ENCODE assay signal across 1 cellular context in the genomic region with DNA sequence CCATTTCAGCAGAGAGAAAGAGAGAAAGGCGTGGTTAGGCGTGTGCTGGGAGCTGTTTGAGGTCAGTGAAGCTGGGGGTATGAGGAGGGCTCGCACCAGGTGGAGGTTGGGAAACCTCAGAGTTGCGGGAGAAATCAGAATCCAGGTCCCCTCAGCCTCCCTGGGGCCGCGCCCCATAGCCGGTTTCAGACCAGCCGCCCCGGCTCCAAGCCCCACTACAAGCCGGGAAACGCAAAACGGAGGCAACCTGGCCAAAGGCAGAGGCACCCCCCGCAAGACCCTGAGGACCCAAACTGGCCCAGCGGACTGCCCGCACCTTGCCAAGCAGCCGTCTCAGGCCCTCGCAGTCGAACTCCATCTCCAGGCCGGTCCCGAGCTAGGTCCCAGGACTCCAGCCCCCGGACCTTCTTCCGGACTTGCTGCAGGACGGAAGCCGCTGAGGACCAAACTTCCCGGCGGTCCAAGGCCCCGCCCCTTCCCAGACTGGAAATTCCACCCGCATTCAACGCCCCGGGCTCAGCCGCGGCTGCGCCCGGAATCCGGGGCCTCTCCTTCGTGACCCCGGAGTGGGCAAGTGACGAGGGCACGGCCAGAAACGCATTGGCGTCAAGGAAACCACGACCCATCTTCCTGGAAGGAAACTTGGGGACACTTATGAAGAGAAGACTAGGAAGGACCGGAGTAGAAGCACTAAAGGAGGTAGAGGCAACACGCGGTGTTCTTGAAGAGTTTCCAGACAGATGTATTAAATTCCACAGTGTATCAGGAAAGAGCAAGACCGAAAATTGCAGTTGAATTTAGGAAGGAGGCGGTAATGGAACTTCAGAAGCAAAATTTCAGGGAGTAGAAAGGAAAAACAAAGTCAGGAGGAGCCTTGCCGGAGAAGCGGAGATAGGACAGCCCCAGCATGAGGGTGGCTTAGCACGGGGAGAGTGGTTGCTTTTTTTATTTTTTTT.
TF ChIP-seq lines count a peak whose summit lies in the region.

Gene UEVLD, minus strand, starts transcription at position 438 of the 956 bp plus-strand sequence. Its CDS starts 80 bp downstream, at position 358.

TF ChIP-seq in K562, 482 proteins besides CTCF, POLR2A, EP300 and RAD21 (continued from another document and continues in another):
- TF ChIP-seq TEAD4 (IDR thresholded peaks at IDR 0.05; ENCODE audit: low read length) (peak; percentile 17; the same call in 1 of the 2 replicates), TEAD4 (CRISPR knock-in tag; IDR thresholded peaks at IDR 0.05; ENCODE audit: borderline replicate concordance) (no peak), BACH1 (tag; IDR thresholded peaks at IDR 0.05) (no peak), BRF2 (IDR thresholded peaks at IDR 0.05; ENCODE audit: borderline replicate concordance, insufficient read depth, insufficient read length) (no peak), BRF1 (IDR thresholded peaks at IDR 0.05; ENCODE audit: borderline replicate concordance, extremely low read depth, insufficient read length) (no peak), NCOR1 (IDR thresholded peaks at IDR 0.05) (no peak), ZNF830 (CRISPR knock-in tag; IDR thresholded peaks at IDR 0.05) (no peak), ZNF79 (CRISPR knock-in tag; IDR thresholded peaks at IDR 0.05; ENCODE audit: low read depth) (no peak), MEF2D (tag; conservative IDR thresholded peaks at IDR 0.05; ENCODE audit: low read depth) (no peak), NFE2L1 (tag; IDR thresholded peaks at IDR 0.05; ENCODE audit: borderline replicate concordance, low read depth) (no peak), FOS (IDR thresholded peaks at IDR 0.05; ENCODE audit: extremely low read depth, insufficient read length) (no peak), RBM39 (optimal IDR thresholded peaks at IDR 0.05; ENCODE audit: low read depth, low read length) (no peak), ZNF146 (CRISPR knock-in tag; IDR thresholded peaks at IDR 0.05; ENCODE audit: unreplicated experiment) (no peak), ZNF184 (CRISPR knock-in tag; IDR thresholded peaks at IDR 0.05) (no peak), TGIF2 (CRISPR knock-in tag; IDR thresholded peaks at IDR 0.05) (no peak), SMARCB1 (IDR thresholded peaks at IDR 0.05; ENCODE audit: insufficient read length, low read depth) (no peak), ZNF57 (CRISPR knock-in tag; IDR thresholded peaks at IDR 0.05) (no peak), SRSF3 (IDR thresholded peaks at IDR 0.05; ENCODE audit: insufficient read depth, low read length) (no peak), ZFX (CRISPR knock-in tag; IDR thresholded peaks at IDR 0.05) (peak; percentile 83), MYC (IDR thresholded peaks at IDR 0.05; ENCODE audit: low read depth, low read length) (no peak; the same call in 1 of the 2 replicates), MYC (CRISPR knock-in tag; IDR thresholded peaks at IDR 0.05; ENCODE audit: borderline replicate concordance, low read depth) (no peak; the same call in 1 of the 2 replicates), FOXP1 (CRISPR knock-in tag; IDR thresholded peaks at IDR 0.05) (peak; percentile 21; the same call in 1 of the 2 replicates), ZNF507 (tag; conservative IDR thresholded peaks at IDR 0.05) (no peak), NELFE (IDR thresholded peaks at IDR 0.05; ENCODE audit: insufficient read depth, insufficient read length) (no peak), PTTG1 (tag; IDR thresholded peaks at IDR 0.05; ENCODE audit: low read depth) (no peak), SRSF9 (IDR thresholded peaks at IDR 0.05; ENCODE audit: borderline replicate concordance, low read depth, low read length) (no peak), RHOXF2B (CRISPR knock-in tag; conservative IDR thresholded peaks at IDR 0.05) (no peak), SRSF1 (IDR thresholded peaks at IDR 0.05; ENCODE audit: low read depth, low read length) (no peak), HSF4 (CRISPR knock-in tag; IDR thresholded peaks at IDR 0.05; ENCODE audit: borderline replicate concordance) (no peak), STAT5A (IDR thresholded peaks at IDR 0.05; ENCODE audit: borderline replicate concordance, low read length) (no peak), NCOA1 (IDR thresholded peaks at IDR 0.05; ENCODE audit: low read depth) (no peak), KLF13 (tag; IDR thresholded peaks at IDR 0.05; ENCODE audit: borderline replicate concordance, low read depth) (no peak), TRIM28 (IDR thresholded peaks at IDR 0.05) (no peak), PHTF2 (CRISPR knock-in tag; IDR thresholded peaks at IDR 0.05) (no peak), TFAM (CRISPR knock-in tag; conservative IDR thresholded peaks at IDR 0.05) (no peak), YY1 (IDR thresholded peaks at IDR 0.05; ENCODE audit: borderline replicate concordance in 1 of 3, control insufficient read depth in 1 of 3, extremely low read depth in 1 of 3, insufficient read depth in 3 of 3, insufficient read length in 1 of 3, insufficient replicate concordance in 2 of 3, low read depth in 1 of 3, low read length in 2 of 3) (peak in 2 of 3 experiments; percentile 9 to 35), MECOM (CRISPR knock-in tag; IDR thresholded peaks at IDR 0.05) (no peak), ZNF311 (CRISPR knock-in tag; IDR thresholded peaks at IDR 0.05) (no peak), ETV1 (tag; conservative IDR thresholded peaks at IDR 0.05; ENCODE audit: low read depth) (peak; percentile 88), GABPA (tag; conservative IDR thresholded peaks at IDR 0.05; ENCODE audit: low read depth) (peak; percentile 84), BHLHE40 (IDR thresholded peaks at IDR 0.05; ENCODE audit: low read length) (no peak), ZNF431 (CRISPR knock-in tag; IDR thresholded peaks at IDR 0.05) (no peak), HNRNPH1 (optimal IDR thresholded peaks at IDR 0.05; ENCODE audit: low read depth, low read length) (no peak), MAFG (tag; conservative IDR thresholded peaks at IDR 0.05) (no peak), TRIM24 (IDR thresholded peaks at IDR 0.05) (no peak), TRIM25 (IDR thresholded peaks at IDR 0.05; ENCODE audit: borderline replicate concordance) (no peak), HDAC2 (IDR thresholded peaks at IDR 0.05) (peak; percentile 51; the same call in 1 of the 2 replicates)
- TF ChIP-seq, protein P1, sequence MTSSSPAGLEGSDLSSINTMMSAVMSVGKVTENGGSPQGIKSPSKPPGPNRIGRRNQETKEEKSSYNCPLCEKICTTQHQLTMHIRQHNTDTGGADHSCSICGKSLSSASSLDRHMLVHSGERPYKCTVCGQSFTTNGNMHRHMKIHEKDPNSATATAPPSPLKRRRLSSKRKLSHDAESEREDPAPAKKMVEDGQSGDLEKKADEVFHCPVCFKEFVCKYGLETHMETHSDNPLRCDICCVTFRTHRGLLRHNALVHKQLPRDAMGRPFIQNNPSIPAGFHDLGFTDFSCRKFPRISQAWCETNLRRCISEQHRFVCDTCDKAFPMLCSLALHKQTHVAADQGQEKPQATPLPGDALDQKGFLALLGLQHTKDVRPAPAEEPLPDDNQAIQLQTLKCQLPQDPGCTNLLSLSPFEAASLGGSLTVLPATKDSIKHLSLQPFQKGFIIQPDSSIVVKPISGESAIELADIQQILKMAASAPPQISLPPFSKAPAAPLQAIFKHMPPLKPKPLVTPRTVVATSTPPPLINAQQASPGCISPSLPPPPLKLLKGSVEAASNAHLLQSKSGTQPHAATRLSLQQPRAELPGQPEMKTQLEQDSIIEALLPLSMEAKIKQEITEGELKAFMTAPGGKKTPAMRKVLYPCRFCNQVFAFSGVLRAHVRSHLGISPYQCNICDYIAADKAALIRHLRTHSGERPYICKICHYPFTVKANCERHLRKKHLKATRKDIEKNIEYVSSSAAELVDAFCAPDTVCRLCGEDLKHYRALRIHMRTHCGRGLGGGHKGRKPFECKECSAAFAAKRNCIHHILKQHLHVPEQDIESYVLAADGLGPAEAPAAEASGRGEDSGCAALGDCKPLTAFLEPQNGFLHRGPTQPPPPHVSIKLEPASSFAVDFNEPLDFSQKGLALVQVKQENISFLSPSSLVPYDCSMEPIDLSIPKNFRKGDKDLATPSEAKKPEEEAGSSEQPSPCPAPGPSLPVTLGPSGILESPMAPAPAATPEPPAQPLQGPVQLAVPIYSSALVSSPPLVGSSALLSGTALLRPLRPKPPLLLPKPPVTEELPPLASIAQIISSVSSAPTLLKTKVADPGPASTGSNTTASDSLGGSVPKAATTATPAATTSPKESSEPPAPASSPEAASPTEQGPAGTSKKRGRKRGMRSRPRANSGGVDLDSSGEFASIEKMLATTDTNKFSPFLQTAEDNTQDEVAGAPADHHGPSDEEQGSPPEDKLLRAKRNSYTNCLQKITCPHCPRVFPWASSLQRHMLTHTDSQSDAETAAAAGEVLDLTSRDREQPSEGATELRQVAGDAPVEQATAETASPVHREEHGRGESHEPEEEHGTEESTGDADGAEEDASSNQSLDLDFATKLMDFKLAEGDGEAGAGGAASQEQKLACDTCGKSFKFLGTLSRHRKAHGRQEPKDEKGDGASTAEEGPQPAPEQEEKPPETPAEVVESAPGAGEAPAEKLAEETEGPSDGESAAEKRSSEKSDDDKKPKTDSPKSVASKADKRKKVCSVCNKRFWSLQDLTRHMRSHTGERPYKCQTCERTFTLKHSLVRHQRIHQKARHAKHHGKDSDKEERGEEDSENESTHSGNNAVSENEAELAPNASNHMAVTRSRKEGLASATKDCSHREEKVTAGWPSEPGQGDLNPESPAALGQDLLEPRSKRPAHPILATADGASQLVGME (CRISPR knock-in tag; IDR thresholded peaks at IDR 0.05): no peak
- TF ChIP-seq, protein P2, sequence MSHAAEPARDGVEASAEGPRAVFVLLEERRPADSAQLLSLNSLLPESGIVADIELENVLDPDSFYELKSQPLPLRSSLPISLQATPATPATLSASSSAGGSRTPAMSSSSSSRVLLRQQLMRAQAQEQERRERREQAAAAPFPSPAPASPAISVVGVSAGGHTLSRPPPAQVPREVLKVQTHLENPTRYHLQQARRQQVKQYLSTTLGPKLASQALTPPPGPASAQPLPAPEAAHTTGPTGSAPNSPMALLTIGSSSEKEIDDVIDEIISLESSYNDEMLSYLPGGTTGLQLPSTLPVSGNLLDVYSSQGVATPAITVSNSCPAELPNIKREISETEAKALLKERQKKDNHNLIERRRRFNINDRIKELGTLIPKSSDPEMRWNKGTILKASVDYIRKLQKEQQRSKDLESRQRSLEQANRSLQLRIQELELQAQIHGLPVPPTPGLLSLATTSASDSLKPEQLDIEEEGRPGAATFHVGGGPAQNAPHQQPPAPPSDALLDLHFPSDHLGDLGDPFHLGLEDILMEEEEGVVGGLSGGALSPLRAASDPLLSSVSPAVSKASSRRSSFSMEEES (CRISPR knock-in tag; IDR thresholded peaks at IDR 0.05): no peak
- TF ChIP-seq, protein P3, sequence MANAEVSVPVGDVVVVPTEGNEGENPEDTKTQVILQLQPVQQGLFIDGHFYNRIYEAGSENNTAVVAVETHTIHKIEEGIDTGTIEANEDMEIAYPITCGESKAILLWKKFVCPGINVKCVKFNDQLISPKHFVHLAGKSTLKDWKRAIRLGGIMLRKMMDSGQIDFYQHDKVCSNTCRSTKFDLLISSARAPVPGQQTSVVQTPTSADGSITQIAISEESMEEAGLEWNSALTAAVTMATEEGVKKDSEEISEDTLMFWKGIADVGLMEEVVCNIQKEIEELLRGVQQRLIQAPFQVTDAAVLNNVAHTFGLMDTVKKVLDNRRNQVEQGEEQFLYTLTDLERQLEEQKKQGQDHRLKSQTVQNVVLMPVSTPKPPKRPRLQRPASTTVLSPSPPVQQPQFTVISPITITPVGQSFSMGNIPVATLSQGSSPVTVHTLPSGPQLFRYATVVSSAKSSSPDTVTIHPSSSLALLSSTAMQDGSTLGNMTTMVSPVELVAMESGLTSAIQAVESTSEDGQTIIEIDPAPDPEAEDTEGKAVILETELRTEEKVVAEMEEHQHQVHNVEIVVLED (CRISPR knock-in tag; IDR thresholded peaks at IDR 0.05): 0 out of 2 replicates have a peak, but pooled peaks have one; percentile 20
- TF ChIP-seq, protein P4, sequence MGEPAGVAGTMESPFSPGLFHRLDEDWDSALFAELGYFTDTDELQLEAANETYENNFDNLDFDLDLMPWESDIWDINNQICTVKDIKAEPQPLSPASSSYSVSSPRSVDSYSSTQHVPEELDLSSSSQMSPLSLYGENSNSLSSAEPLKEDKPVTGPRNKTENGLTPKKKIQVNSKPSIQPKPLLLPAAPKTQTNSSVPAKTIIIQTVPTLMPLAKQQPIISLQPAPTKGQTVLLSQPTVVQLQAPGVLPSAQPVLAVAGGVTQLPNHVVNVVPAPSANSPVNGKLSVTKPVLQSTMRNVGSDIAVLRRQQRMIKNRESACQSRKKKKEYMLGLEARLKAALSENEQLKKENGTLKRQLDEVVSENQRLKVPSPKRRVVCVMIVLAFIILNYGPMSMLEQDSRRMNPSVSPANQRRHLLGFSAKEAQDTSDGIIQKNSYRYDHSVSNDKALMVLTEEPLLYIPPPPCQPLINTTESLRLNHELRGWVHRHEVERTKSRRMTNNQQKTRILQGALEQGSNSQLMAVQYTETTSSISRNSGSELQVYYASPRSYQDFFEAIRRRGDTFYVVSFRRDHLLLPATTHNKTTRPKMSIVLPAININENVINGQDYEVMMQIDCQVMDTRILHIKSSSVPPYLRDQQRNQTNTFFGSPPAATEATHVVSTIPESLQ (CRISPR knock-in tag; IDR thresholded peaks at IDR 0.05): no peak
- TF ChIP-seq, protein P5, sequence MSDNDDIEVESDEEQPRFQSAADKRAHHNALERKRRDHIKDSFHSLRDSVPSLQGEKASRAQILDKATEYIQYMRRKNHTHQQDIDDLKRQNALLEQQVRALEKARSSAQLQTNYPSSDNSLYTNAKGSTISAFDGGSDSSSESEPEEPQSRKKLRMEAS (CRISPR knock-in tag; IDR thresholded peaks at IDR 0.05): peak; percentile 25; the same call in 1 of the 2 replicates
